ENCODE assay signal across 27 cellular contexts in genomic region chr3:110487840-110488239, GRCh38.
"Had no signal": no experiment of that assay in that cellular context is flagged by ENCODE, and none has a peak within 500 bp of the region (broad histone marks: within the 10 kb centered on the region; RNA-seq: fewer than 3 reads in every experiment).

No MANE protein-coding gene starts in this region.

- H3K36me3 ChIP-seq: neural progenitor cell, ovary, spleen, stomach, thoracic aorta, thyroid gland, tibial nerve, upper lobe of left lung, vagina had no signal

- H2AFZ ChIP-seq: neural progenitor cell, parathyroid adenoma had no signal

- H3K27ac ChIP-seq: neural progenitor cell, ovary, parathyroid adenoma, psoas muscle, skin epidermis, spleen, stomach, thoracic aorta, thyroid gland, tibial nerve, upper lobe of left lung, vagina had no signal

- FAIRE-seq: urothelium cell line had no signal

- ATAC-seq: naive thymus-derived CD8-positive, alpha-beta T cell; psoas muscle; right cardiac atrium; sciatic nerve; stimulated activated effector memory CD8-positive, alpha-beta T cell treated with anti-CD3 and anti-CD28 coated beads, Interleukin-12 subunit alpha, Interleukin-12 subunit beta, amount 100 ng/mL, for 72 hours; stimulated activated naive B cell treated with anti-CD40 and anti-IgM and Interleukin-4, amounts not matched to agents 10 μg/mL and 1 μg/mL and 100 μg/mL, for 72 hours had no signal

- DNase-seq: naive thymus-derived CD8-positive, alpha-beta T cell; occipital lobe; ovary; posterior cingulate gyrus; psoas muscle; right cardiac atrium; spleen; stimulated activated CD4-positive, alpha-beta T cell treated with anti-CD3 and anti-CD28 coated beads, Interleukin-12 subunit alpha, Interleukin-12 subunit beta, amount 100 ng/mL, for 4 hours; stimulated activated CD4-positive, alpha-beta T cell treated with anti-CD3 and anti-CD28 coated beads, Interleukin-1b, Interleukin-23, amount 100 ng/mL, for 48 hours; stimulated activated CD4-positive, alpha-beta T cell treated with anti-CD3 and anti-CD28 coated beads, Interleukin-2, amount 100 ng/mL, for 48 hours; stimulated activated CD4-positive, alpha-beta T cell treated with anti-CD3 and anti-CD28 coated beads, Interleukin-4, amount 100 ng/mL, for 24 hours; stimulated activated naive B cell treated with anti-CD40 and anti-IgM and Interleukin-4, amounts not matched to agents 10 μg/mL and 1 μg/mL and 100 μg/mL, for 72 hours; stimulated activated naive CD4-positive, alpha-beta T cell treated with Interleukin-2 at 50 U/mL for 16 hours; stomach; thyroid gland; trophoblast cell; upper lobe of left lung had no signal

- H3K79me2 ChIP-seq: parathyroid adenoma had no signal

- H3K4me2 ChIP-seq: neural progenitor cell, smooth muscle cell had no signal

- H3K9ac ChIP-seq: neural progenitor cell, parathyroid adenoma had no signal

- H3K9me3 ChIP-seq: ovary, thyroid gland, vagina had no signal

- H3K27me3 ChIP-seq: neural progenitor cell, ovary, spleen, stomach, thyroid gland, tibial nerve, upper lobe of left lung, vagina had no signal

- H3K4me1 ChIP-seq: neural progenitor cell, parathyroid adenoma, psoas muscle, spleen, stomach, thyroid gland, tibial nerve, upper lobe of left lung, vagina had no signal

- H3K4me3 ChIP-seq: neural progenitor cell, ovary, psoas muscle, skin epidermis, smooth muscle cell, spleen, stomach, thoracic aorta, thyroid gland, tibial nerve, upper lobe of left lung, vagina had no signal
